21 cellular contexts compared by ENCODE assay signal in genomic region chr15:91252322-91252721, GRCh38.
DNase-seq lines count a peak whose midpoint lies in the region; ATAC-seq and TF ChIP-seq lines count a peak whose summit lies in the region.
"Had no signal": no experiment of that assay in that cellular context is flagged by ENCODE, and none has a peak within 500 bp of the region (broad histone marks: within the 10 kb centered on the region; RNA-seq: fewer than 3 reads in every experiment).

No MANE protein-coding gene starts in this region.

- H2AK5ac ChIP-seq in trophoblast cell (ENCODE audit: low read length) = no peak overlapping the region

- H4K91ac ChIP-seq in trophoblast cell (ENCODE audit: low read depth, low read length) = no peak overlapping the region

- H4K12ac ChIP-seq in trophoblast cell (ENCODE audit: low read depth, low read length) = no peak overlapping the region

- H3K27ac ChIP-seq in HL-60 (replicated peaks) (peak overlapping the region; percentile 67), trophoblast cell (ENCODE audit: low read depth, low read length) (no peak overlapping the region), thyroid gland (no peak overlapping the region), upper lobe of right lung (no peak overlapping the region)
- H3K27ac ChIP-seq: A549; BLaER1 treated with 17β-estradiol and CSF1 and Interleukin-3, amounts not matched to agents 10 nM and 100 nM; GM23248 had no signal

- no peaks in the 10 kb centered on the region for H3K36me3 Mint-ChIP-seq in dendritic cell treated with granulocyte-macrophage colony-stimulating factor and Interleukin-4, amounts not matched to agents 40 ng/mL and 50 ng/mL, for 4 days (ENCODE audit: low read depth)
- H3K36me3 Mint-ChIP-seq: CD8-positive, alpha-beta memory T cell had no signal

- WGBS in trophoblast cell (ENCODE audit: extremely low coverage, insufficient coverage, insufficient read length) = no CpG with 5 or more reads among the region's 7 CpGs
- WGBS in thyroid gland, 2 donors = 85 to 95% methylated on average over 7 of the region's 7 CpGs

- no peak overlapping the region for H3K4ac ChIP-seq in trophoblast cell (ENCODE audit: low read depth, low read length)

- peaks cover 49% of the 10 kb centered on the region for H3K4me1 Mint-ChIP-seq in dendritic cell treated with granulocyte-macrophage colony-stimulating factor and Interleukin-4, amounts not matched to agents 40 ng/mL and 50 ng/mL, for 4 days (ENCODE audit: low read depth)
- H3K4me1 Mint-ChIP-seq: CD8-positive, alpha-beta memory T cell had no signal

- H2BK5ac ChIP-seq in trophoblast cell (ENCODE audit: low read depth, low read length, poor library complexity) = no peak overlapping the region

- no peaks in the 10 kb centered on the region for H3K9me3 ChIP-seq in trophoblast cell (ENCODE audit: insufficient read depth, low read depth, low read length)
- no peaks in the 10 kb centered on the region for H3K9me3 ChIP-seq in thyroid gland
- no peaks in the 10 kb centered on the region for H3K9me3 ChIP-seq in upper lobe of right lung
- H3K9me3 ChIP-seq: A549; BE2C; BLaER1 treated with 17β-estradiol and CSF1 and Interleukin-3, amounts not matched to agents 10 nM and 100 nM had no signal

- no peak overlapping the region for H3K4me2 ChIP-seq in trophoblast cell (ENCODE audit: low read length)
- H3K4me2 ChIP-seq: A549; BLaER1 treated with 17β-estradiol and CSF1 and Interleukin-3, amounts not matched to agents 10 nM and 100 nM had no signal

- H4K8ac ChIP-seq in trophoblast cell (ENCODE audit: low read depth, low read length) = no peak overlapping the region

- H3K27me3 Mint-ChIP-seq in dendritic cell treated with granulocyte-macrophage colony-stimulating factor and Interleukin-4, amounts not matched to agents 40 ng/mL and 50 ng/mL, for 4 days = no peaks in the 10 kb centered on the region

- DNase-seq in HL-60 (ENCODE audit: low read depth in 1 of 2, low spot score in 1 of 2) (no peak), trophoblast cell (peak; percentile 80 to 83), thyroid gland (no peak), upper lobe of right lung (no peak)
- DNase-seq: 8988T; ACHN; AML-193; BE2C; CD4-positive, alpha-beta T cell; CD8-positive, alpha-beta memory T cell; DMS 273 treated with DMSO at 0.1 percent for 48 hours; DMS79; GF-D8; GM23248; H7; HCEC 1CT had no signal

- no peak overlapping the region for H2AFZ ChIP-seq in trophoblast cell (ENCODE audit: insufficient read depth, low read length, poor library complexity)
- H2AFZ ChIP-seq: GM23248 had no signal

- no peak overlapping the region for H3K14ac ChIP-seq in trophoblast cell (ENCODE audit: low read length)

- no peaks in the 10 kb centered on the region for H3K79me1 ChIP-seq in trophoblast cell (ENCODE audit: low read length)

- no peak overlapping the region for H3K4me3 ChIP-seq in HL-60 (replicated peaks; ENCODE audit: insufficient read depth, low read length)
- no peak overlapping the region for H3K4me3 ChIP-seq in trophoblast cell (ENCODE audit: low read depth, low read length)
- no peak overlapping the region for H3K4me3 ChIP-seq in thyroid gland (replicated peaks in 1 of 3)
- no peak overlapping the region for H3K4me3 ChIP-seq in upper lobe of right lung
- H3K4me3 ChIP-seq: A549; BLaER1 treated with 17β-estradiol and CSF1 and Interleukin-3, amounts not matched to agents 10 nM and 100 nM; GM23248 had no signal

- H3K9me3 Mint-ChIP-seq in dendritic cell treated with granulocyte-macrophage colony-stimulating factor and Interleukin-4, amounts not matched to agents 40 ng/mL and 50 ng/mL, for 4 days = no peaks in the 10 kb centered on the region
- H3K9me3 Mint-ChIP-seq: CD4-positive, alpha-beta T cell; CD8-positive, alpha-beta memory T cell had no signal

- H3K27ac Mint-ChIP-seq in dendritic cell treated with granulocyte-macrophage colony-stimulating factor and Interleukin-4, amounts not matched to agents 40 ng/mL and 50 ng/mL, for 4 days = peak overlapping the region; percentile 25
- H3K27ac Mint-ChIP-seq: CD4-positive, alpha-beta T cell had no signal

- no peaks in the 10 kb centered on the region for H3K36me3 ChIP-seq in trophoblast cell (ENCODE audit: control insufficient read depth in 1 of 2, insufficient read depth in 2 of 2, low read length in 2 of 2)
- H3K36me3 ChIP-seq in thyroid gland = no peaks in the 10 kb centered on the region
- H3K36me3 ChIP-seq in upper lobe of right lung = no peaks in the 10 kb centered on the region
- H3K36me3 ChIP-seq: BE2C; BLaER1 treated with 17β-estradiol and CSF1 and Interleukin-3, amounts not matched to agents 10 nM and 100 nM had no signal

- H3K4me3 Mint-ChIP-seq in dendritic cell treated with granulocyte-macrophage colony-stimulating factor and Interleukin-4, amounts not matched to agents 40 ng/mL and 50 ng/mL, for 4 days = no peak overlapping the region
- H3K4me3 Mint-ChIP-seq: CD14-positive monocyte; CD4-positive, alpha-beta T cell; CD8-positive, alpha-beta memory T cell had no signal

- no peak overlapping the region for H3K9ac ChIP-seq in trophoblast cell (ENCODE audit: low read length)
- H3K9ac ChIP-seq: BLaER1 treated with 17β-estradiol and CSF1 and Interleukin-3, amounts not matched to agents 10 nM and 100 nM; GM23248 had no signal

- no peak overlapping the region for H3K23ac ChIP-seq in trophoblast cell (ENCODE audit: low read length)

- intact Hi-C loops in dendritic cell treated with granulocyte-macrophage colony-stimulating factor and Interleukin-4, amounts not matched to agents 40 ng/mL and 50 ng/mL, for 4 days (cut with micrococcal nuclease) = no loop called here
- intact Hi-C loops in thyroid gland (cut with DNase I) (no loop called here), upper lobe of right lung (cut with DNase I) (no loop called here)

- no peak for TF ChIP-seq POLR2A in thyroid gland (IDR thresholded peaks at IDR 0.05)

- no peak for TF ChIP-seq CTCF in HL-60 (IDR thresholded peaks at IDR 0.05; ENCODE audit: insufficient read depth, low read length)
- no peak for TF ChIP-seq CTCF in thyroid gland (IDR thresholded peaks at IDR 0.05)
- TF ChIP-seq CTCF in upper lobe of right lung (IDR thresholded peaks at IDR 0.05) = no peak

- H3K4me1 ChIP-seq in trophoblast cell (ENCODE audit: control insufficient read depth in 1 of 2, insufficient read depth in 2 of 2, low read length in 2 of 2) = no peaks in the 10 kb centered on the region
- no peaks in the 10 kb centered on the region for H3K4me1 ChIP-seq in thyroid gland
- no peaks in the 10 kb centered on the region for H3K4me1 ChIP-seq in upper lobe of right lung
- H3K4me1 ChIP-seq: A549, BE2C had no signal

- ATAC-seq in HG03432 (IDR thresholded peaks at IDR 0.05; ENCODE audit: unreplicated experiment) (no peak), upper lobe of right lung (no peak)
- ATAC-seq: A549 had no signal

- H3K79me2 ChIP-seq in trophoblast cell (ENCODE audit: control insufficient read depth, insufficient read depth, low read length, poor library complexity) = no peaks in the 10 kb centered on the region

- H3K27me3 ChIP-seq in HL-60 (ENCODE audit: insufficient read depth, poor library complexity, severe bottlenecking) = no peaks in the 10 kb centered on the region
- H3K27me3 ChIP-seq in trophoblast cell (ENCODE audit: insufficient read depth, low read length) = no peaks in the 10 kb centered on the region
- no peaks in the 10 kb centered on the region for H3K27me3 ChIP-seq in thyroid gland
- peaks cover 1% of the 10 kb centered on the region for H3K27me3 ChIP-seq in upper lobe of right lung
- H3K27me3 ChIP-seq: BLaER1 treated with 17β-estradiol and CSF1 and Interleukin-3, amounts not matched to agents 10 nM and 100 nM had no signal

- no peak overlapping the region for H3K18ac ChIP-seq in trophoblast cell (ENCODE audit: low read length)

- no peak overlapping the region for H2BK12ac ChIP-seq in trophoblast cell (ENCODE audit: low read length)

- no peak overlapping the region for H2BK120ac ChIP-seq in trophoblast cell (ENCODE audit: insufficient read depth, low read length, poor library complexity)

Comparison
In these comparisons a context has a peak if more than half of its experiments do, and no peak if none do; other contexts are left out.
1. DNase-seq: peak in trophoblast cell (2 of 2); none in HL-60 (0 of 2), thyroid gland (0 of 2) and upper lobe of right lung (single experiment).